9 cellular contexts compared by ENCODE assay signal in genomic region chrX:39577976-39578962, GRCh38.
DNase-seq lines count a peak whose midpoint lies in the region; ATAC-seq, FAIRE-seq and TF ChIP-seq lines count a peak whose summit lies in the region.
"Had no signal": no experiment of that assay in that cellular context is flagged by ENCODE, and none has a peak within 500 bp of the region (broad histone marks: within the 10 kb centered on the region; RNA-seq: fewer than 3 reads in every experiment).

No MANE protein-coding gene starts in this region.

- FAIRE-seq in GM12892 (lab: Jason Lieb, UNC): peak; percentile 78

- H3K27me3 Mint-ChIP-seq in Calu3 (ENCODE audit: unreplicated experiment): peaks cover 24% of the 10 kb centered on the region

- peaks cover 14% of the 10 kb centered on the region for H3K4me1 Mint-ChIP-seq in Calu3 (ENCODE audit: low read depth, unreplicated experiment)

- H3K27ac Mint-ChIP-seq in Calu3 (ENCODE audit: unreplicated experiment): no peak overlapping the region
- H3K27ac Mint-ChIP-seq: dendritic cell treated with granulocyte-macrophage colony-stimulating factor and Interleukin-4, amounts not matched to agents 40 ng/mL and 50 ng/mL, for 4 days had no signal

- BruUV-seq in Calu3 (replicated peaks; lab: Mats Ljungman, UMichigan): no TSS peak

- DNase-seq in GM12892 (ENCODE audit: insufficient read length) (peak; percentile 19), NCI-H1694 (lab: John Stamatoyannopoulos, UW) (peak; percentile 48), G401 (ENCODE audit: low spot score) (no peak), pons (ENCODE audit: low spot score) (no peak), Calu3 (no peak)
- DNase-seq in activated naive CD4-positive, alpha-beta T cell treated with Interleukin-2 at 50 U/mL for 16 hours: peak; percentile 60
- peak; percentile 31 to 62 (median 31) for DNase-seq in stimulated activated CD4-positive, alpha-beta T cell treated with anti-CD3 and anti-CD28 coated beads, TNF-alpha, amount 100 ng/mL, for 24 hours (ENCODE audit: low read depth in 3 of 3)

- no peak for TF ChIP-seq CTCF in Calu3 (IDR thresholded peaks at IDR 0.05; ENCODE audit: unreplicated experiment)

- intact Hi-C loops in Calu3 (cut with micrococcal nuclease; ENCODE audit: unreplicated experiment): no loop called here

- TF ChIP-seq POLR2A in GM12892 (IDR thresholded peaks at IDR 0.05; ENCODE audit: low read depth, low read length): no peak

- CTCF ChIA-PET in Calu3 (lab: Charles Lee): no interaction called here

- peak; percentile 96 for ATAC-seq in GM21786 (IDR thresholded peaks at IDR 0.05; ENCODE audit: unreplicated experiment)

- no peaks in the 10 kb centered on the region for H3K36me3 Mint-ChIP-seq in Calu3 (ENCODE audit: insufficient read depth, unreplicated experiment)

- in situ Hi-C loops in G401 (cut with HindIII; ENCODE audit: low sequenced_read_pairs): no loop called here

- no peaks in the 10 kb centered on the region for H3K9me3 Mint-ChIP-seq in Calu3 (ENCODE audit: low read depth, unreplicated experiment)
- H3K9me3 Mint-ChIP-seq: dendritic cell treated with granulocyte-macrophage colony-stimulating factor and Interleukin-4, amounts not matched to agents 40 ng/mL and 50 ng/mL, for 4 days had no signal

- H3K4me3 Mint-ChIP-seq in Calu3 (ENCODE audit: low read depth, unreplicated experiment): no peak overlapping the region
- H3K4me3 Mint-ChIP-seq: dendritic cell treated with granulocyte-macrophage colony-stimulating factor and Interleukin-4, amounts not matched to agents 40 ng/mL and 50 ng/mL, for 4 days had no signal

Comparison
In these comparisons a context has a peak if more than half of its experiments do, and no peak if none do; other contexts are left out.
1. DNase-seq: peak in GM12892 (single experiment), NCI-H1694 (single experiment), activated naive CD4-positive, alpha-beta T cell treated with Interleukin-2 at 50 U/mL for 16 hours (single experiment) and stimulated activated CD4-positive, alpha-beta T cell treated with anti-CD3 and anti-CD28 coated beads, TNF-alpha, amount 100 ng/mL, for 24 hours (3 of 3); none in G401 (single experiment), pons (single experiment) and Calu3 (single experiment).